10 cellular contexts compared by ENCODE assay signal in the genomic region with DNA sequence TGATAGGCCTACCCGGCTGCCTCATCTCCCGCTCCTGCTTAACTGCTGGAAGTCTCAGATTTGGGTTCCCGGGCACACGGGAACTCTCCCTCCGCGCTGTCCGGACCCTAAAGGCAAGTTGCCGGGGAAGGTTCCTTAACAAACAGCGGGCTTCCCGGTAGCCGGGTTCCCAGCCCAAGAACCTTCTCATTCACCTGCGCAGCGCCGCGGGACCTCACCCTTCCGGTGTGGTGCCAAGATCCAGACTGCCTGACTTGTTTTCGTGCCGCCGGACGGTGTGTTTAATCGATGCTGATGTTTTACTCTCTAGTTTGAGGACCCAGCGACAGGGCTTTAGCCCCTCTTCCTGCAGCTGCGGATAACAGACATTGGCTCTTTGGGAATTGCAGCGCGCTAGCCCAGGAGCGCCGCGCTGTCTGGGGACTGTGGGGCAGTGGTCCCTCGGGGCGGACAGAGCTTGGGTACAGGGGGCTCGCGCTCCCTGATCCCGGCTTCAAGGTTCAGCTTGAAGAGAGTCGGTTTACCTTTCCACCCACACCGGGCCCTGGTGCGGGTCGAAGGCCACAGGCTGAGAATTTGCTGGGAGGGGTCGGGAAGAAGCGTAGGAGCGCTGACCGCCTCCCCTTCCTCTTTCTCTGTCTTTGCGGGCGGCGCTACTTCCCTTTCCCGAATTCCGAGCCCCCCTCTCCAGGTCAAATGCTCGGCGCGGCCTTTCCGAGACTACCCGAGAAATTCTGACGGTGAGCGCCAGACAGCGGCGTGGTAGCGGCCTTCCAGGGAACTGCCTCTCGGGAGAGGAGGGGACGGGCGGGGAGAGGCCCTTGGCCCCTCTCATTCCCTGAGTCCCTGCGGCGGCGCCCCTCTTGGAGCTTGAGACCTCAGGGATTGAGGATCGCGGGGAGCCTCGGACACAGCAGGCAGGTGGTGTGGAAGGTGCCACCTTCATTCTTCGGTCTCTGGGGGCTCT. TPM values are rescaled to one million over a fixed set of nuclear protein-coding genes. Genes with fewer than 3 reads are reported as not detected.
DNase-seq lines count a peak whose midpoint lies in the region; ATAC-seq and TF ChIP-seq lines count a peak whose summit lies in the region.
"Had no signal": no experiment of that assay in that cellular context is flagged by ENCODE, and none has a peak within 500 bp of the region (broad histone marks: within the 10 kb centered on the region; RNA-seq: fewer than 3 reads in every experiment).

No MANE protein-coding gene starts in this region.

- H3K9me3 ChIP-seq in mesodermal cell (ENCODE audit: control insufficient read depth, low read length) (peaks cover 9% of the 10 kb centered on the region), upper lobe of right lung (no peaks in the 10 kb centered on the region), transverse colon (peaks cover 0 to 7% of the 10 kb centered on the region in 2 donors)
- H3K9me3 ChIP-seq: Caco-2 had no signal

- in situ Hi-C loops in transverse colon (cut with MboI; ENCODE audit: low pct_ligation_motif_present in 1 of 4, low pct_unique_long_range_greater_than_20kb in 1 of 4, low sequenced_read_pairs in 3 of 4) = loop anchor here in 1 of 4 donors (10.0 kb wide), 1 partner anchor 471 kb away; no protein-coding TSS in a partner anchor

- H3K27ac ChIP-seq in dorsolateral prefrontal cortex = no peak overlapping the region
- no peak overlapping the region for H3K27ac ChIP-seq in mesodermal cell (ENCODE audit: low read depth, low read length, severe bottlenecking)
- no peak overlapping the region for H3K27ac ChIP-seq in upper lobe of right lung
- H3K27ac ChIP-seq in transverse colon = no peak overlapping the region

- intact Hi-C loops in Right ventricle myocardium inferior (cut with DNase I) (no loop called here), cardiac septum (cut with DNase I) (no loop called here), dorsolateral prefrontal cortex (cut with DNase I) (no loop called here), upper lobe of right lung (cut with DNase I) (no loop called here), transverse colon (cut with DNase I; ENCODE audit: low total_unique reads) (no loop called here)

- peaks cover 0 to 41% (median 22%) of the 10 kb centered on the region in 45 donors for H3K27me3 ChIP-seq in dorsolateral prefrontal cortex
- peaks cover 54% of the 10 kb centered on the region for H3K27me3 ChIP-seq in upper lobe of right lung
- H3K27me3 ChIP-seq in transverse colon = peaks cover 74% of the 10 kb centered on the region

- ATAC-seq in Right ventricle myocardium inferior (no peak), upper lobe of right lung (peak; percentile 41), HG03571 (IDR thresholded peaks at IDR 0.05; ENCODE audit: unreplicated experiment) (no peak)

- H3K36me3 ChIP-seq in mesodermal cell (ENCODE audit: control insufficient read depth, insufficient read depth, low read length) = no peaks in the 10 kb centered on the region
- no peaks in the 10 kb centered on the region for H3K36me3 ChIP-seq in upper lobe of right lung
- no peaks in the 10 kb centered on the region for H3K36me3 ChIP-seq in transverse colon

- no peak for TF ChIP-seq EP300 in transverse colon (IDR thresholded peaks at IDR 0.05; ENCODE audit: low read depth)

- TF ChIP-seq CTCF in dorsolateral prefrontal cortex (IDR thresholded peaks at IDR 0.05 in 54 of 56, conservative IDR thresholded peaks at IDR 0.05 in 2 of 56; ENCODE audit: low read depth in 1 of 56, partially characterized antibody in 56 of 56) (no peak), upper lobe of right lung (IDR thresholded peaks at IDR 0.05) (no peak), transverse colon (IDR thresholded peaks at IDR 0.05) (no peak)

- 2% methylated on average over 31 to 51 of the region's 66 CpGs for WGBS in mesodermal cell (ENCODE audit: insufficient coverage in 2 of 2), 2 experiments
- WGBS in transverse colon (ENCODE audit: low coverage in 1 of 2), 2 donors = 7 to 40% methylated on average over 1 to 59 of the region's 66 CpGs

- H3K4me1 ChIP-seq in mesodermal cell (ENCODE audit: control insufficient read depth, insufficient read depth, low read length, poor library complexity, severe bottlenecking) (peaks cover 5% of the 10 kb centered on the region), upper lobe of right lung (peaks cover 13% of the 10 kb centered on the region), transverse colon (peaks cover 7 to 14% (median 9%) of the 10 kb centered on the region in 4 donors)
- H3K4me1 ChIP-seq: Caco-2 had no signal

- peak; percentile 59 for DNase-seq in Right ventricle myocardium inferior (ENCODE audit: missing footprints)
- DNase-seq in cardiac septum (ENCODE audit: low spot score) = no peak
- DNase-seq in dorsolateral prefrontal cortex = no peak
- DNase-seq in upper lobe of right lung = no peak
- no peak for DNase-seq in NOMO-1 treated with DMSO at 0.1 percent for 48 hours (lab: John Stamatoyannopoulos, UW; ENCODE audit: unreplicated experiment)
- no peak for DNase-seq in transverse colon
- DNase-seq: Caco-2, NCI-H1417 treated with DMSO at 0.1 percent for 48 hours had no signal

- peak overlapping the region in 56 of 59 donors; percentile 14 to 59 (median 42) for H3K4me3 ChIP-seq in dorsolateral prefrontal cortex
- peak overlapping the region; percentile 47 for H3K4me3 ChIP-seq in mesodermal cell (ENCODE audit: extremely low read depth, insufficient read depth, low read length, poor library complexity, severe bottlenecking)
- H3K4me3 ChIP-seq in upper lobe of right lung = peak overlapping the region; percentile 32
- H3K4me3 ChIP-seq in transverse colon = peak overlapping the region in 2 of 4 donors; percentile 19 to 38

- no peak for TF ChIP-seq POLR2A in transverse colon (IDR thresholded peaks at IDR 0.05)

RNA-seq across cellular contexts. Expression of a gene that starts 17.2 kb away (rescaled TPM):
- total RNA-seq in Right ventricle myocardium inferior (7.6 TPM), cardiac septum (7.4 TPM), dorsolateral prefrontal cortex (10 to 100 TPM in 9 of 120 experiments, 1 to 10 TPM in 111; 5.9 to 11.3 (median 8.3) TPM), upper lobe of right lung (14.4 TPM), transverse colon (10 to 100 TPM in 3 of 4 donors, 1 to 10 TPM in 1; 5.6 to 16.5 (median 12.4) TPM)
- 20.4 TPM for polyA plus RNA-seq in mesodermal cell (2013, experiment 1 of 2)
- 19.2 TPM for polyA plus RNA-seq in mesodermal cell (2013, experiment 2 of 2)

RNA-seq across cellular contexts. Expression of a gene that starts 45.5 kb away (rescaled TPM):
- total RNA-seq in Right ventricle myocardium inferior (14.2 TPM), cardiac septum (15.3 TPM), dorsolateral prefrontal cortex (10 to 100 TPM; 20.5 to 42.8 (median 31.9) TPM), upper lobe of right lung (24.7 TPM), transverse colon (10 to 100 TPM in 3 of 4 donors, 1 to 10 TPM in 1; 2.8 to 32.2 (median 13.5) TPM)
- 26.8 TPM for polyA plus RNA-seq in mesodermal cell (2013, experiment 1 of 2)
- 27.2 TPM for polyA plus RNA-seq in mesodermal cell (2013, experiment 2 of 2)
